Comparison of ENCODE assay signal across 27 cellular contexts in genomic region chr10:17993361-17993760, GRCh38. TPM values are rescaled to one million over a fixed set of nuclear protein-coding genes. Genes with fewer than 3 reads are reported as not detected.
DNase-seq lines count a peak whose midpoint lies in the region; ATAC-seq, FAIRE-seq and TF ChIP-seq lines count a peak whose summit lies in the region.
"Had no signal": no experiment of that assay in that cellular context is flagged by ENCODE, and none has a peak within 500 bp of the region (broad histone marks: within the 10 kb centered on the region; RNA-seq: fewer than 3 reads in every experiment).

No MANE protein-coding gene starts in this region.

- H3K4me3 ChIP-seq in epithelial cell of esophagus (ENCODE audit: low read length): no peak overlapping the region
- H3K4me3 ChIP-seq: coronary artery, vagina had no signal

- no peak for ATAC-seq in HG03457 (IDR thresholded peaks at IDR 0.05; ENCODE audit: unreplicated experiment)
- no peak for ATAC-seq in HG03520 (IDR thresholded peaks at IDR 0.05; ENCODE audit: unreplicated experiment)
- ATAC-seq: activated CD8-positive, alpha-beta memory T cell treated with anti-CD3 and anti-CD28 coated beads, Interleukin-2, amount 10 ng/mL, durations not matched to agents 7 days and 5 days; right cardiac atrium had no signal

- peak; percentile 30 for DNase-seq in EH (ENCODE audit: low read depth)
- peak; percentile 40 for DNase-seq in M059J (ENCODE audit: low read depth)
- peak; percentile 82 for DNase-seq in epithelial cell of esophagus (ENCODE audit: low read depth)
- peak; percentile 36 for DNase-seq in non-pigmented ciliary epithelial cell (ENCODE audit: low read depth)
- DNase-seq in urothelium cell line (ENCODE audit: low spot score): no peak
- no peak for DNase-seq in hippocampal formation (lab: John Stamatoyannopoulos, UW)
- DNase-seq: activated CD4-positive, alpha-beta T cell treated with anti-CD3 and anti-CD28 coated beads for 4 hours; activated CD8-positive, alpha-beta memory T cell treated with anti-CD3 and anti-CD28 coated beads, Interleukin-2, amount 10 ng/mL, durations not matched to agents 7 days and 5 days; activated naive CD8-positive, alpha-beta T cell treated with anti-CD3 and anti-CD28 coated beads for 36 hours; brain microvascular endothelial cell; CD4-positive, CD25-positive, alpha-beta regulatory T cell; foreskin melanocyte; hypothalamus; kidney; NCI-H1105 treated with DMSO at 0.1 percent for 48 hours; NCI-H2171; NCI-H526; right cardiac atrium; SHP77; stimulated activated CD4-positive, alpha-beta T cell treated with anti-CD3 and anti-CD28 coated beads, Interleukin-15, amount 100 ng/mL, for 24 hours had no signal

- FAIRE-seq in urothelium cell line (lab: Jason Lieb, UNC): no peak
- FAIRE-seq: GM12891, HTR-8/SVneo, kidney had no signal

- TF ChIP-seq CTCF in epithelial cell of esophagus (IDR thresholded peaks at IDR 0.05; ENCODE audit: insufficient read depth, low read depth, low read length, missing control alignments): no peak

RNA-seq across cellular contexts. Expression of gene SLC39A12, which starts 41.6 kb away (rescaled TPM):
- total RNA-seq in M059J (2014; rRNA removed; shearing (Covaris generic)): not detected in 2 replicates
- total RNA-seq: activated CD8-positive, alpha-beta memory T cell treated with anti-CD3 and anti-CD28 coated beads, Interleukin-2, amount 10 ng/mL, durations not matched to agents 7 days and 5 days; activated naive CD8-positive, alpha-beta T cell treated with anti-CD3 and anti-CD28 coated beads for 36 hours; CD4-positive, CD25-positive, alpha-beta regulatory T cell; myocyte; right cardiac atrium; vagina had no signal

Comparison
In these comparisons a context has a peak if more than half of its experiments do, and no peak if none do; other contexts are left out.
1. DNase-seq: peak in EH (single experiment), M059J (single experiment), epithelial cell of esophagus (single experiment) and non-pigmented ciliary epithelial cell (single experiment); none in urothelium cell line (single experiment) and hippocampal formation (0 of 2).